In the genomic region with DNA sequence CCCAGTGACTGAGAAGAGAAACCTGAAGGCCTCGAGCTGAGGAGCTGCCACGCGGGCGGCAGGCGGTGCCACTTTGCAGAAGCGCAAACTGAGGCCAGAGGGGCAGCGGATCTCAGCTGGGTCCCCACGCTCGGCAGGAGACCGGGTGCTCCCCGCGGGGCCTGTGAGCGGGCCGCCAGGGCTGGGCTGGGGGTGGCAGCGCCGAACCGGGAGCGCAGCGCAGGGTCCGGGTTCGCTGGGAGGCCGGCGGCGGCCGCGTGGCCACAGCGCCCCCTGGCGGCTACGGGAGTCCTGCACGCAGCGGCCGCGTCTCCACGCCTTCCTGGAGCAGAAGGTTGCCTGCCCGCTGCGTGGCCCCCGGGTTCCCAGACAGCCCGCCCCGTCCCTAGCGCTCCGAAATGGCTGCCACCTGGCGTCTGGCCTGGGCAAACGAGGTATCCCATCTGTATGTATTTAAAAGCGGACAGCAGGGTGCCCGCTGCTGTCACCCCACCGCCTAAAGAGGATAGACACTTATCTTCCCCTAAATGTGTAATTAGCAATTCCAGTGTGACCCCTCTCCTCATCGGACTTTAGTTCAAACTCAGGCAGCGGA, we compare ENCODE assay signal across 8 cellular contexts.
A peak's percentile ranks its signal among the peaks of the same experiment; 100 is the strongest.
DNase-seq lines count a peak whose midpoint lies in the region; ATAC-seq and TF ChIP-seq lines count a peak whose summit lies in the region.

No MANE protein-coding gene starts in this region.

- peaks cover 5% of the 10 kb centered on the region for H3K4me1 ChIP-seq in effector memory CD4-positive, alpha-beta T cell (ENCODE audit: control insufficient read depth, insufficient read depth, low read length, poor library complexity, severe bottlenecking)
- peaks cover 15% of the 10 kb centered on the region for H3K4me1 ChIP-seq in mesenchymal stem cell (ENCODE audit: control insufficient read depth, insufficient read depth, low read depth, low read length)

- H3K36me3 ChIP-seq in effector memory CD4-positive, alpha-beta T cell (ENCODE audit: control insufficient read depth, insufficient read depth, low read length), result no peaks in the 10 kb centered on the region
- H3K36me3 ChIP-seq in mesenchymal stem cell (ENCODE audit: control insufficient read depth in 1 of 2, insufficient read depth in 2 of 2, low read depth in 1 of 2, low read length in 2 of 2), result no peaks in the 10 kb centered on the region

- WGBS in mesenchymal stem cell, result 13% methylated on average over 43 of the region's 48 CpGs

- peak overlapping the region; percentile 45 to 94 for H2BK12ac ChIP-seq in mesenchymal stem cell (ENCODE audit: low read length in 2 of 2)

- peak overlapping the region; percentile 87 for H2BK15ac ChIP-seq in mesenchymal stem cell (ENCODE audit: low read depth, poor library complexity, severe bottlenecking)

- peaks cover 6% of the 10 kb centered on the region for H3K27me3 ChIP-seq in effector memory CD4-positive, alpha-beta T cell (replicated peaks; ENCODE audit: control insufficient read depth, insufficient read depth, low read length, poor library complexity, severe bottlenecking)
- H3K27me3 ChIP-seq in mesenchymal stem cell (ENCODE audit: control insufficient read depth in 1 of 2, insufficient read depth in 1 of 2, low read length in 2 of 2), result peaks cover 0 to 12% of the 10 kb centered on the region in 2 experiments

- peak overlapping the region; percentile 69 to 81 for H3K4ac ChIP-seq in mesenchymal stem cell (ENCODE audit: low read depth in 1 of 2, low read length in 2 of 2)

- H3K9ac ChIP-seq in mesenchymal stem cell (ENCODE audit: low read length), result peak overlapping the region; percentile 73

- H3K4me1 Mint-ChIP-seq in activated CD4-positive, alpha-beta memory T cell treated with anti-CD3 and anti-CD28 coated beads, Interleukin-2, amount 10 ng/mL, durations not matched to agents 7 days and 5 days, result peaks cover 6% of the 10 kb centered on the region

- H3K4me2 ChIP-seq in mesenchymal stem cell (ENCODE audit: low read length, poor library complexity, severe bottlenecking), result peak overlapping the region; percentile 72

- ATAC-seq in HG02938 (IDR thresholded peaks at IDR 0.05; ENCODE audit: unreplicated experiment) (peak; percentile 50), HG03095 (IDR thresholded peaks at IDR 0.05; ENCODE audit: unreplicated experiment) (no peak)

- H3K27me3 Mint-ChIP-seq in activated CD4-positive, alpha-beta memory T cell treated with anti-CD3 and anti-CD28 coated beads, Interleukin-2, amount 10 ng/mL, durations not matched to agents 7 days and 5 days, result peaks cover 23% of the 10 kb centered on the region

- no peaks in the 10 kb centered on the region for H3K36me3 Mint-ChIP-seq in activated CD4-positive, alpha-beta memory T cell treated with anti-CD3 and anti-CD28 coated beads, Interleukin-2, amount 10 ng/mL, durations not matched to agents 7 days and 5 days (ENCODE audit: low read depth)

- H3K18ac ChIP-seq in mesenchymal stem cell (ENCODE audit: low read depth in 1 of 2, low read length in 2 of 2), result peak overlapping the region; percentile 87 to 91

- H2BK5ac ChIP-seq in mesenchymal stem cell (ENCODE audit: low read depth, low read length, poor library complexity, severe bottlenecking), result peak overlapping the region; percentile 15

- peak; percentile 84 for DNase-seq in GM10266 (ENCODE audit: extremely low spot score)
- peak; percentile 81 to 94 for DNase-seq in NCI-H524 (lab: John Stamatoyannopoulos, UW)
- peak; percentile 62 for DNase-seq in activated CD4-positive, alpha-beta memory T cell treated with anti-CD3 and anti-CD28 coated beads, Interleukin-2, amount 10 ng/mL, durations not matched to agents 7 days and 5 days
- peak in 2 of 3 donors; percentile 6 to 15 for DNase-seq in effector memory CD4-positive, alpha-beta T cell
- peak; percentile 54 for DNase-seq in mesenchymal stem cell
- peak; percentile 56 to 65 for DNase-seq in stimulated activated CD8-positive, alpha-beta memory T cell treated with anti-CD3 and anti-CD28 coated beads, Interleukin-2, amount 100 ng/mL, for 48 hours (ENCODE audit: low read depth in 2 of 2)

- peak overlapping the region; percentile 81 for H2AFZ ChIP-seq in mesenchymal stem cell (ENCODE audit: low read depth, low read length)

- H4K8ac ChIP-seq in mesenchymal stem cell (ENCODE audit: low read length), result peak overlapping the region; percentile 92

- peak overlapping the region; percentile 35 for H3K4me3 ChIP-seq in effector memory CD4-positive, alpha-beta T cell (ENCODE audit: insufficient read depth, low read depth, low read length, poor library complexity, severe bottlenecking)
- peak overlapping the region in 1 of 2 experiments; percentile 26 for H3K4me3 ChIP-seq in mesenchymal stem cell (ENCODE audit: insufficient read depth in 1 of 2, low read depth in 1 of 2, low read length in 2 of 2)

- CTCF ChIA-PET in activated CD4-positive, alpha-beta memory T cell treated with anti-CD3 and anti-CD28 coated beads, Interleukin-2, amount 10 ng/mL, durations not matched to agents 7 days and 5 days (lab: Charles Lee), result interaction anchor here (0.8 to 1.6 kb wide), 3 partner anchors 15 to 74 kb away, joined by 3 to 4 read pairs (median 4); no protein-coding TSS in a partner anchor

- no peaks in the 10 kb centered on the region for H3K79me1 ChIP-seq in mesenchymal stem cell (replicated peaks; ENCODE audit: low read length, poor library complexity, severe bottlenecking)

- no peak overlapping the region for H3K27ac ChIP-seq in effector memory CD4-positive, alpha-beta T cell (ENCODE audit: insufficient read depth, low read length, poor library complexity, severe bottlenecking)
- H3K27ac ChIP-seq in mesenchymal stem cell (ENCODE audit: low read length, poor library complexity, severe bottlenecking), result no peak overlapping the region

- POLR2A ChIA-PET in activated CD4-positive, alpha-beta memory T cell treated with anti-CD3 and anti-CD28 coated beads, Interleukin-2, amount 10 ng/mL, durations not matched to agents 7 days and 5 days (lab: Charles Lee), result no interaction called here

- peak overlapping the region; percentile 85 for H4K91ac ChIP-seq in mesenchymal stem cell (ENCODE audit: low read length)

- peak overlapping the region in 1 of 2 experiments; percentile 62 for H3K14ac ChIP-seq in mesenchymal stem cell (ENCODE audit: low read length in 2 of 2)

- no peak overlapping the region for H3K4me3 Mint-ChIP-seq in activated CD4-positive, alpha-beta memory T cell treated with anti-CD3 and anti-CD28 coated beads, Interleukin-2, amount 10 ng/mL, durations not matched to agents 7 days and 5 days

- H3K27ac Mint-ChIP-seq in activated CD4-positive, alpha-beta memory T cell treated with anti-CD3 and anti-CD28 coated beads, Interleukin-2, amount 10 ng/mL, durations not matched to agents 7 days and 5 days, result no peak overlapping the region

- H2BK120ac ChIP-seq in mesenchymal stem cell (ENCODE audit: low read depth, low read length), result peak overlapping the region; percentile 75

- H3K9me3 Mint-ChIP-seq in activated CD4-positive, alpha-beta memory T cell treated with anti-CD3 and anti-CD28 coated beads, Interleukin-2, amount 10 ng/mL, durations not matched to agents 7 days and 5 days, result no peaks in the 10 kb centered on the region

- peak; percentile 86 for TF ChIP-seq CTCF in GM10266 (IDR thresholded peaks at IDR 0.05; ENCODE audit: control insufficient read depth, insufficient read depth, low read depth, missing control alignments)

- H2AK5ac ChIP-seq in mesenchymal stem cell (ENCODE audit: low read length, severe bottlenecking), result peak overlapping the region; percentile 20

- peak overlapping the region in 1 of 2 experiments; percentile 53 for H3K23ac ChIP-seq in mesenchymal stem cell (ENCODE audit: low read length in 2 of 2)

- no peaks in the 10 kb centered on the region for H3K9me3 ChIP-seq in effector memory CD4-positive, alpha-beta T cell (ENCODE audit: control insufficient read depth, low read length)
- H3K9me3 ChIP-seq in mesenchymal stem cell (ENCODE audit: control insufficient read depth, low read length), result no peaks in the 10 kb centered on the region

Comparison
In these comparisons a context has a peak if more than half of its experiments do, and no peak if none do; other contexts are left out.
1. DNase-seq: peak in every context shown above with its lines; median percentile 88 in NCI-H524; 84 in GM10266; 62 in activated CD4-positive, alpha-beta memory T cell treated with anti-CD3 and anti-CD28 coated beads, Interleukin-2, amount 10 ng/mL, durations not matched to agents 7 days and 5 days; 60 in stimulated activated CD8-positive, alpha-beta memory T cell treated with anti-CD3 and anti-CD28 coated beads, Interleukin-2, amount 100 ng/mL, for 48 hours; 54 in mesenchymal stem cell; 10 in effector memory CD4-positive, alpha-beta T cell.